Comparison of ENCODE assay signal across 12 cellular contexts in the genomic region with DNA sequence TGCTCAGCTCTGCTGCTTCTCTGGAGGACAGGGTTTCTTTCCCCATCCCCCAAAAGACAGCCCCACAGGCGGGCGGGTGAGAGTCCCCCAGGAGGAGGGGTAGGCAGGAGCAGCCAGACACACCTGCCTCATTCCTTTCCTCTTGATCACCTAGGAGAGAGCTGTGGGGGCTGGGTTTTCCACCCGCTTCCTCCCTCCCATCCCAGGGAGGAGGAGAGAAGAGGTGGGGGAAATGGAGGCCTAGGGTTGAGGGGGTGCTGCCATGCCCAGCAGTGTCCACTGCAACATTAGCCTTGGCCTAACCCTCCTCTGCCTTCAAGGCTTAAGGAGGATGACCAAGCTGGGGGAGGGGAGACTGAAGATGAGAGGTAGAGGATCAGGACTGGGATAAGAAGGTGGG. TPM values are rescaled to one million over a fixed set of nuclear protein-coding genes. Genes with fewer than 3 reads are reported as not detected.
DNase-seq lines count a peak whose midpoint lies in the region; ATAC-seq and TF ChIP-seq lines count a peak whose summit lies in the region.
"Had no signal": no experiment of that assay in that cellular context is flagged by ENCODE, and none has a peak within 500 bp of the region (broad histone marks: within the 10 kb centered on the region; RNA-seq: fewer than 3 reads in every experiment).

No MANE protein-coding gene starts in this region.

- H3K36me3 ChIP-seq in breast epithelium (no peaks in the 10 kb centered on the region), PC-9 (ENCODE audit: low read depth) (no peaks in the 10 kb centered on the region), mesenchymal stem cell (ENCODE audit: control insufficient read depth in 1 of 2, insufficient read depth in 2 of 2, low read depth in 1 of 2, low read length in 2 of 2) (no peaks in the 10 kb centered on the region)
- H3K36me3 ChIP-seq: neural progenitor cell, SJCRH30 had no signal

- H3K27me3 ChIP-seq in breast epithelium (peaks cover 4 to 60% of the 10 kb centered on the region in 2 donors), PC-9 (ENCODE audit: insufficient read depth, low read depth) (no peaks in the 10 kb centered on the region), foreskin keratinocyte (no peaks in the 10 kb centered on the region), mesenchymal stem cell (ENCODE audit: control insufficient read depth in 1 of 2, insufficient read depth in 1 of 2, low read length in 2 of 2) (peaks cover 93% of the 10 kb centered on the region in 2 experiments)
- H3K27me3 ChIP-seq: SJCRH30 had no signal

- peak overlapping the region; percentile 67 for H3K4me3 Mint-ChIP-seq in MCF 10A (ENCODE audit: unreplicated experiment)
- peak overlapping the region; percentile 80 for H3K4me3 Mint-ChIP-seq in type B pancreatic cell
- no peak overlapping the region for H3K4me3 Mint-ChIP-seq in activated CD4-positive, alpha-beta T cell treated with anti-CD3 and anti-CD28 coated beads, Interleukin-2, amount 10 ng/mL, durations not matched to agents 7 days and 5 days

- H4K91ac ChIP-seq in mesenchymal stem cell (ENCODE audit: low read length), result no peak overlapping the region

- peaks cover under 1% of the 10 kb centered on the region for H3K27me3 Mint-ChIP-seq in MCF 10A (ENCODE audit: insufficient read depth, unreplicated experiment)
- peaks cover 74% of the 10 kb centered on the region for H3K27me3 Mint-ChIP-seq in type B pancreatic cell
- peaks cover 55% of the 10 kb centered on the region for H3K27me3 Mint-ChIP-seq in activated CD4-positive, alpha-beta T cell treated with anti-CD3 and anti-CD28 coated beads, Interleukin-2, amount 10 ng/mL, durations not matched to agents 7 days and 5 days

- H3K27ac ChIP-seq in breast epithelium (no peak overlapping the region), PC-9 (peak overlapping the region; percentile 87), foreskin keratinocyte (peak overlapping the region; percentile 83), mesenchymal stem cell (ENCODE audit: low read length, poor library complexity, severe bottlenecking) (no peak overlapping the region)
- H3K27ac ChIP-seq: neural progenitor cell, SJCRH30 had no signal

- peaks cover 41% of the 10 kb centered on the region for H3F3A ChIP-seq in PC-9 (ENCODE audit: insufficient read depth, low read depth)

- no peak overlapping the region for H3K23ac ChIP-seq in mesenchymal stem cell (ENCODE audit: low read length in 2 of 2)

- TF ChIP-seq CTCF in MCF 10A (IDR thresholded peaks at IDR 0.05; ENCODE audit: unreplicated experiment), result no peak
- TF ChIP-seq CTCF in breast epithelium (IDR thresholded peaks at IDR 0.05), result no peak
- no peak for TF ChIP-seq CTCF in PC-9 (conservative IDR thresholded peaks at IDR 0.05)
- no peak for TF ChIP-seq CTCF in foreskin keratinocyte (conservative IDR thresholded peaks at IDR 0.05)
- no peak for TF ChIP-seq CTCF in type B pancreatic cell (conservative IDR thresholded peaks at IDR 0.05)

- no TSS peak for BruUV-seq in MCF 10A (replicated peaks; lab: Mats Ljungman, UMichigan)
- BruUV-seq in PC-9 (replicated peaks; lab: Mats Ljungman, UMichigan), result no TSS peak

- H3K4me1 Mint-ChIP-seq in MCF 10A (ENCODE audit: insufficient read depth, unreplicated experiment) (peaks cover 43% of the 10 kb centered on the region), type B pancreatic cell (ENCODE audit: unreplicated experiment) (peaks cover 30% of the 10 kb centered on the region)
- peaks cover 55% of the 10 kb centered on the region for H3K4me1 Mint-ChIP-seq in activated CD4-positive, alpha-beta T cell treated with anti-CD3 and anti-CD28 coated beads, Interleukin-2, amount 10 ng/mL, durations not matched to agents 7 days and 5 days

- WGBS in mesenchymal stem cell, result no CpG with 5 or more reads among the region's 3 CpGs

- TF ChIP-seq POLR2A in breast epithelium (IDR thresholded peaks at IDR 0.05), result no peak

- no peaks in the 10 kb centered on the region for H4K20me1 ChIP-seq in PC-9 (ENCODE audit: insufficient read depth)

- no peak overlapping the region for H3K18ac ChIP-seq in mesenchymal stem cell (ENCODE audit: low read depth in 1 of 2, low read length in 2 of 2)

- H2BK120ac ChIP-seq in mesenchymal stem cell (ENCODE audit: low read depth, low read length), result no peak overlapping the region

- no peak overlapping the region for H4K8ac ChIP-seq in mesenchymal stem cell (ENCODE audit: low read length)

- H3K4me1 ChIP-seq in breast epithelium, result peaks cover 0 to 11% of the 10 kb centered on the region in 2 donors
- peaks cover 52% of the 10 kb centered on the region for H3K4me1 ChIP-seq in PC-9 (replicated peaks; ENCODE audit: insufficient read depth)
- H3K4me1 ChIP-seq in foreskin keratinocyte, result peaks cover 32% of the 10 kb centered on the region
- peaks cover 40% of the 10 kb centered on the region for H3K4me1 ChIP-seq in mesenchymal stem cell (ENCODE audit: control insufficient read depth, insufficient read depth, low read depth, low read length)

- CTCF ChIA-PET in MCF 10A (lab: Yijun Ruan, JAX) (interaction anchor here (0.6 to 23.6 kb wide), 3 partner anchors 9 to 238 kb away, joined by 3 to 839 read pairs (median 4); a partner anchor contains a TSS), PC-9 (lab: Charles Lee) (interaction anchor here (0.6 kb wide), 1 partner anchor 8 kb away, joined by 4 read pairs; no protein-coding TSS in a partner anchor)
- CTCF ChIA-PET in activated CD4-positive, alpha-beta T cell treated with anti-CD3 and anti-CD28 coated beads, Interleukin-2, amount 10 ng/mL, durations not matched to agents 7 days and 5 days (lab: Charles Lee), result interaction anchor here (0.8 to 31.8 kb wide), 5 partner anchors 14 to 493 kb away, joined by 3 to 669 read pairs (median 3); a partner anchor contains a TSS

- no peaks in the 10 kb centered on the region for H3K79me1 ChIP-seq in mesenchymal stem cell (replicated peaks; ENCODE audit: low read length, poor library complexity, severe bottlenecking)

- H2AFZ ChIP-seq in PC-9, result no peak overlapping the region
- H2AFZ ChIP-seq in mesenchymal stem cell (ENCODE audit: low read depth, low read length), result no peak overlapping the region
- H2AFZ ChIP-seq: neural progenitor cell had no signal

- no peaks in the 10 kb centered on the region for H3K9me3 ChIP-seq in breast epithelium
- H3K9me3 ChIP-seq in PC-9 (ENCODE audit: insufficient read depth, low read depth), result no peaks in the 10 kb centered on the region
- no peaks in the 10 kb centered on the region for H3K9me3 ChIP-seq in mesenchymal stem cell (ENCODE audit: control insufficient read depth, low read length)
- H3K9me3 ChIP-seq: SJCRH30 had no signal

- H3K4ac ChIP-seq in mesenchymal stem cell (ENCODE audit: low read depth in 1 of 2, low read length in 2 of 2), result no peak overlapping the region

- peak overlapping the region; percentile 87 for H3K4me2 ChIP-seq in PC-9
- no peak overlapping the region for H3K4me2 ChIP-seq in mesenchymal stem cell (ENCODE audit: low read length, poor library complexity, severe bottlenecking)
- H3K4me2 ChIP-seq: neural progenitor cell had no signal

- peak; percentile 45 for ATAC-seq in foreskin keratinocyte

- H3K27ac Mint-ChIP-seq in MCF 10A (ENCODE audit: low read depth, unreplicated experiment) (peak overlapping the region; percentile 44), type B pancreatic cell (peak overlapping the region; percentile 93)
- no peak overlapping the region for H3K27ac Mint-ChIP-seq in activated CD4-positive, alpha-beta T cell treated with anti-CD3 and anti-CD28 coated beads, Interleukin-2, amount 10 ng/mL, durations not matched to agents 7 days and 5 days
- H3K27ac Mint-ChIP-seq: neural progenitor cell had no signal

- POLR2A ChIA-PET in MCF 10A (lab: Yijun Ruan, JAX), result interaction anchor here (0.6 to 9.7 kb wide), 5 partner anchors 14 to 661 kb away, joined by 3 to 237 read pairs (median 3); a partner anchor contains a TSS
- POLR2A ChIA-PET in PC-9 (lab: Charles Lee; ENCODE audit: unreplicated experiment), result interaction anchor here (0.5 to 1.4 kb wide), 6 partner anchors 14 to 1232 kb away, joined by 3 to 7 read pairs (median 4); no protein-coding TSS in a partner anchor
- POLR2A ChIA-PET in activated CD4-positive, alpha-beta T cell treated with anti-CD3 and anti-CD28 coated beads, Interleukin-2, amount 10 ng/mL, durations not matched to agents 7 days and 5 days (lab: Charles Lee), result interaction anchor here (0.5 kb wide), 1 partner anchor 70 kb away, joined by 3 read pairs; no protein-coding TSS in a partner anchor

- H3K9ac ChIP-seq in mesenchymal stem cell (ENCODE audit: low read length), result no peak overlapping the region
- H3K9ac ChIP-seq: neural progenitor cell had no signal

- H3K4me3 ChIP-seq in breast epithelium (no peak overlapping the region), PC-9 (peak overlapping the region; percentile 59; the same call in 1 of the 2 replicates), mesenchymal stem cell (ENCODE audit: insufficient read depth in 1 of 2, low read depth in 1 of 2, low read length in 2 of 2) (no peak overlapping the region)
- H3K4me3 ChIP-seq: neural progenitor cell, SJCRH30 had no signal

- H2AK5ac ChIP-seq in mesenchymal stem cell (ENCODE audit: low read length, severe bottlenecking), result no peak overlapping the region

- no peak overlapping the region for H3K14ac ChIP-seq in mesenchymal stem cell (ENCODE audit: low read length in 2 of 2)

- no peak overlapping the region for H2BK5ac ChIP-seq in mesenchymal stem cell (ENCODE audit: low read depth, low read length, poor library complexity, severe bottlenecking)

- no peaks in the 10 kb centered on the region for H3K79me2 ChIP-seq in PC-9 (ENCODE audit: low read depth)

- H2BK12ac ChIP-seq in mesenchymal stem cell (ENCODE audit: low read length in 2 of 2), result no peak overlapping the region

- H3K36me3 Mint-ChIP-seq in MCF 10A (ENCODE audit: insufficient read depth, unreplicated experiment) (no peaks in the 10 kb centered on the region), type B pancreatic cell (no peaks in the 10 kb centered on the region)
- no peaks in the 10 kb centered on the region for H3K36me3 Mint-ChIP-seq in activated CD4-positive, alpha-beta T cell treated with anti-CD3 and anti-CD28 coated beads, Interleukin-2, amount 10 ng/mL, durations not matched to agents 7 days and 5 days (ENCODE audit: low read depth)
- H3K36me3 Mint-ChIP-seq: neural progenitor cell had no signal

- DNase-seq in MCF 10A (ENCODE audit: unreplicated experiment) (peak; percentile 50), breast epithelium (ENCODE audit: low spot score in 2 of 2) (no peak), PC-9 (peak; percentile 67 to 82), foreskin keratinocyte (peak in 1 of 2 donors; percentile 78), type B pancreatic cell (ENCODE audit: extremely low spot score, unreplicated experiment) (no peak), mesenchymal stem cell (no peak), GM03348 (ENCODE audit: low spot score) (no peak)
- no peak for DNase-seq in activated CD4-positive, alpha-beta T cell treated with anti-CD3 and anti-CD28 coated beads, Interleukin-2, amount 10 ng/mL, durations not matched to agents 7 days and 5 days
- DNase-seq: amygdala, C1 segment of cervical spinal cord, SJCRH30 had no signal

- intact Hi-C loops in MCF 10A (cut with micrococcal nuclease), result no loop called here
- intact Hi-C loops in breast epithelium (cut with DNase I; ENCODE audit: low total_unique reads), result no loop called here
- intact Hi-C loops in PC-9 (cut with micrococcal nuclease; ENCODE audit: unreplicated experiment), result loop anchor here (2.0 to 10.0 kb wide), 4 partner anchors 163 to 597 kb away; a partner anchor contains a TSS

- H2BK15ac ChIP-seq in mesenchymal stem cell (ENCODE audit: low read depth, poor library complexity, severe bottlenecking), result no peak overlapping the region

- H3K9me3 Mint-ChIP-seq in MCF 10A (ENCODE audit: unreplicated experiment), result no peaks in the 10 kb centered on the region
- no peaks in the 10 kb centered on the region for H3K9me3 Mint-ChIP-seq in type B pancreatic cell
- no peaks in the 10 kb centered on the region for H3K9me3 Mint-ChIP-seq in activated CD4-positive, alpha-beta T cell treated with anti-CD3 and anti-CD28 coated beads, Interleukin-2, amount 10 ng/mL, durations not matched to agents 7 days and 5 days

- no peaks in the 10 kb centered on the region for H3K9me2 ChIP-seq in PC-9 (ENCODE audit: insufficient read depth)

RNA-seq across cellular contexts. Expression of a gene that starts 14.7 kb away (rescaled TPM):
- total RNA-seq in MCF 10A (2022), result 0.44 TPM in 1 of 2 replicates, not detected in the other
- 1 to 10 TPM in 1 of 3 donors, under 1 TPM in 1, not detected in 1; 0.88 to 2.9 TPM for total RNA-seq in breast epithelium
- 1.2 and 2.3 TPM in 2 replicates for total RNA-seq in PC-9 (2021)
- total RNA-seq in foreskin keratinocyte, result 2.8 and 3.5 TPM in 2 replicates
- 2.8 and 4.1 TPM in 2 replicates for polyA plus RNA-seq in foreskin keratinocyte
- 5.5 and 31.8 TPM in 2 replicates for total RNA-seq in type B pancreatic cell (ENCODE audit: low replicate concordance)
- polyA plus RNA-seq in mesenchymal stem cell (2013, experiment 1 of 2), result not detected
- polyA plus RNA-seq in mesenchymal stem cell (2013, experiment 2 of 2), result not detected
- under 1 TPM; 0.10 TPM for total RNA-seq in activated CD4-positive, alpha-beta T cell treated with anti-CD3 and anti-CD28 coated beads, Interleukin-2, amount 10 ng/mL, durations not matched to agents 7 days and 5 days

RNA-seq across cellular contexts. Expression of a gene that starts 35.7 kb away (rescaled TPM):
- total RNA-seq in MCF 10A (2022) (not detected in 2 replicates), breast epithelium (1 to 10 TPM in 2 of 3 donors, under 1 TPM in 1; 0.48 to 3.3 (median 1.3) TPM), PC-9 (2021) (0.33 and 0.45 TPM in 2 replicates), foreskin keratinocyte (not detected in 2 replicates), type B pancreatic cell (ENCODE audit: low replicate concordance) (24.7 and 123 TPM in 2 replicates)
- not detected in 2 replicates for polyA plus RNA-seq in foreskin keratinocyte
- polyA plus RNA-seq in mesenchymal stem cell (2013, experiment 1 of 2), result not detected
- polyA plus RNA-seq in mesenchymal stem cell (2013, experiment 2 of 2), result not detected
- not detected for total RNA-seq in activated CD4-positive, alpha-beta T cell treated with anti-CD3 and anti-CD28 coated beads, Interleukin-2, amount 10 ng/mL, durations not matched to agents 7 days and 5 days

Comparison
In these comparisons a context has a peak if more than half of its experiments do, and no peak if none do; other contexts are left out.
1. DNase-seq: peak in MCF 10A (single experiment) and PC-9 (2 of 2); none in breast epithelium (0 of 2), type B pancreatic cell (single experiment), mesenchymal stem cell (single experiment), activated CD4-positive, alpha-beta T cell treated with anti-CD3 and anti-CD28 coated beads, Interleukin-2, amount 10 ng/mL, durations not matched to agents 7 days and 5 days (single experiment) and GM03348 (single experiment).
2. H3K27ac ChIP-seq: peak in PC-9 (single experiment) and foreskin keratinocyte (single experiment); none in breast epithelium (0 of 2) and mesenchymal stem cell (single experiment).